Comparison of ENCODE assay signal across 8 cellular contexts in the genomic region with DNA sequence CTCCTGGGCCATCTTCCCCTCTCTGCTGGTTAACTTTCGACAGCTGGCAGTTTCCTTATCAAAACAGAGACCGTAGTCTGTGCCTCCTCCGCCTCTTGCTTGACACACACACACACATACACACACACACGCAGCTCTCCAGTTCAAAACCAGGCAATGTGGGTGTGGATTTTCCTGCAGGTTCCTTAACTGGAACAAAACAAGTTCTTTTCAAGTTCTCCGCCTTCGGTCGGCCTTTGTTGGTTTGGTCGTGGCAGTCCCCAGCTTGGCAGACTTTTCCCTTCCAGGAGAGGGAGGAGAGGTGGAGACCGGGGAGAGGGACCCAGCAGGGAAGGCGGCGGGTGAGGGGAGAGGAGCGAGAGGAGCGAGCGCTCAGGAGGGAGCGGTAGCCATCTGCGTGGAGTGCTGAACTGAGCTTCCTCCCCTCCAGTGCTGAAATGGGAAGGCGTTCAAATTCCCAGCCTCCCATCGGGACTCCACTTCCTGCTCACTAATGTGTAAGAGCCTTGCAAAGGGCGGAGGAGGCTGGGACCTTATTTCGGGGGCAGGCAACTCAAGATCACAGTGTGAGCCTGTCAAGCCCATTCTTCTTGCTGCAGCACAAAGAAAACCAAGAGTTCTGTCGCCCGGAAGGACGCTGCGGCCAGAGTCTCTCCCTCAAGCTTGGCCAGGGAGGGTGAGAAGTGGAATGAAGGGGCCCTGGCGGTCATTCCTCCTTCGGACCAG.
DNase-seq lines count a peak whose midpoint lies in the region; TF ChIP-seq lines count a peak whose summit lies in the region.

No MANE protein-coding gene starts in this region.

- peak overlapping the region; percentile 43 to 52 for H3K4me3 ChIP-seq in prostate gland

- no peak for TF ChIP-seq CTCF in prostate gland (IDR thresholded peaks at IDR 0.05)

- intact Hi-C loops in prostate gland (cut with DNase I), result no loop called here

- no peaks in the 10 kb centered on the region for H3K9me3 ChIP-seq in prostate gland

- in situ Hi-C loops in ACHN (cut with HindIII; ENCODE audit: low pct_ligation_motif_present, low pct_unique_long_range_greater_than_20kb, low sequenced_read_pairs), result no loop called here
- in situ Hi-C loops in GM18951 (cut with MboI; ENCODE audit: low sequenced_read_pairs, unreplicated experiment), result loop anchor here (10.0 kb wide), 1 partner anchor 67 kb away; no protein-coding TSS in a partner anchor

- H3K27ac ChIP-seq in prostate gland, result peak overlapping the region; percentile 53 to 70

- no peaks in the 10 kb centered on the region for H3K36me3 ChIP-seq in prostate gland

- peaks cover 5% of the 10 kb centered on the region for H3K4me1 ChIP-seq in prostate gland (replicated peaks)

- DNase-seq in ACHN (peak; percentile 87), NCI-H2227 treated with DMSO at 0.1 percent for 48 hours (lab: John Stamatoyannopoulos, UW) (peak; percentile 10), astrocyte of the hippocampus (ENCODE audit: low read depth, low spot score) (peak; percentile 93), hypothalamus (lab: John Stamatoyannopoulos, UW) (peak in 34 of 51 donors; percentile 13 to 81 (median 50)), prostate gland (ENCODE audit: low spot score) (peak; percentile 77), HuH-7 (ENCODE audit: low spot score) (no peak), NCI-H1930 (lab: John Stamatoyannopoulos, UW) (no peak)

- no peaks in the 10 kb centered on the region for H3K27me3 ChIP-seq in prostate gland (replicated peaks; ENCODE audit: insufficient read depth)

- WGBS in prostate gland, result 1% methylated on average over 26 of the region's 26 CpGs

- TF ChIP-seq POLR2A in GM18951 (IDR thresholded peaks at IDR 0.05; ENCODE audit: extremely low read depth, insufficient read depth, insufficient read length) (peak; percentile 34), prostate gland (IDR thresholded peaks at IDR 0.05) (no peak)

Comparison
In these comparisons a context has a peak if more than half of its experiments do, and no peak if none do; other contexts are left out.
1. DNase-seq: peak in ACHN (single experiment), NCI-H2227 treated with DMSO at 0.1 percent for 48 hours (single experiment), astrocyte of the hippocampus (single experiment), hypothalamus (34 of 51) and prostate gland (single experiment); none in HuH-7 (single experiment) and NCI-H1930 (0 of 2).